ENCODE assay signal across 14 cellular contexts in genomic region chr1:168170552-168171508, GRCh38. TPM values are rescaled to one million over a fixed set of nuclear protein-coding genes. Genes with fewer than 3 reads are reported as not detected.
DNase-seq lines count a peak whose midpoint lies in the region; ATAC-seq and TF ChIP-seq lines count a peak whose summit lies in the region.
"Had no signal": no experiment of that assay in that cellular context is flagged by ENCODE, and none has a peak within 500 bp of the region (broad histone marks: within the 10 kb centered on the region; RNA-seq: fewer than 3 reads in every experiment).

No MANE protein-coding gene starts in this region.

- in situ Hi-C loops in GM23248 (cut with MboI), result no loop called here

- no peak overlapping the region for H3K4ac ChIP-seq in mesendoderm (ENCODE audit: low read depth, low read length)

- DNase-seq in DMS 273 treated with DMSO at 0.1 percent for 48 hours (lab: John Stamatoyannopoulos, UW) (peak; percentile 9), GM23248 (no peak), OCI-LY7 (ENCODE audit: low spot score) (peak; percentile 14), mesendoderm (peak; percentile 20), left ventricle myocardium inferior (no peak), putamen (ENCODE audit: low spot score) (no peak)
- DNase-seq in activated T-cell treated with anti-CD3 and anti-CD28 coated beads, Interleukin-2, amount 50 U/mL, for 48 hours, result no peak
- DNase-seq: activated CD4-positive, alpha-beta memory T cell treated with anti-CD3 and anti-CD28 coated beads for 36 hours; activated naive CD8-positive, alpha-beta T cell treated with anti-CD3 and anti-CD28 coated beads, Interleukin-2, amount 10 ng/mL, durations not matched to agents 7 days and 5 days; activated T-cell treated with anti-CD3 and anti-CD28 coated beads, Interleukin-2, amount 50 U/mL, for 72 hours; left lung; MG63 had no signal

- H3K4me1 ChIP-seq in GM23248 (ENCODE audit: insufficient read depth), result no peaks in the 10 kb centered on the region
- peaks cover 4% of the 10 kb centered on the region for H3K4me1 ChIP-seq in OCI-LY7 (ENCODE audit: insufficient read depth, low read length, poor library complexity, severe bottlenecking)
- H3K4me1 ChIP-seq in mesendoderm (ENCODE audit: control insufficient read depth, low read depth, low read length), result no peaks in the 10 kb centered on the region
- no peaks in the 10 kb centered on the region for H3K4me1 ChIP-seq in left ventricle myocardium inferior
- H3K4me1 ChIP-seq: left lung had no signal

- no peak overlapping the region for H2BK120ac ChIP-seq in mesendoderm (ENCODE audit: low read depth, low read length)

- H3K4me3 ChIP-seq in GM23248 (no peak overlapping the region), OCI-LY7 (ENCODE audit: low read depth, low read length, poor library complexity, severe bottlenecking) (no peak overlapping the region), mesendoderm (ENCODE audit: low read length) (no peak overlapping the region), left ventricle myocardium inferior (no peak overlapping the region)
- H3K4me3 ChIP-seq: left lung, MG63 had no signal

- no peak for ATAC-seq in HG02938 (IDR thresholded peaks at IDR 0.05; ENCODE audit: unreplicated experiment)
- ATAC-seq: activated T-cell treated with anti-CD3 and anti-CD28 coated beads, Interleukin-2, amount 50 U/mL, for 72 hours; left lung had no signal

- H4K20me1 ChIP-seq in GM23248 (ENCODE audit: insufficient read depth), result no peaks in the 10 kb centered on the region
- H4K20me1 ChIP-seq in OCI-LY7 (ENCODE audit: insufficient read depth, low read length), result no peaks in the 10 kb centered on the region

- H3K9me2 ChIP-seq in GM23248 (ENCODE audit: insufficient read depth) (no peaks in the 10 kb centered on the region), OCI-LY7 (ENCODE audit: insufficient read depth, low read length) (no peaks in the 10 kb centered on the region)

- no peaks in the 10 kb centered on the region for H3K79me1 ChIP-seq in mesendoderm (ENCODE audit: low read length)

- H3K4me2 ChIP-seq in GM23248 (ENCODE audit: unreplicated experiment) (no peak overlapping the region), OCI-LY7 (ENCODE audit: low read length) (no peak overlapping the region), mesendoderm (ENCODE audit: low read length) (no peak overlapping the region)

- H2BK15ac ChIP-seq in mesendoderm (replicated peaks; ENCODE audit: low read depth), result no peak overlapping the region

- POLR2A ChIA-PET in OCI-LY7 (lab: Charles Lee), result interaction anchor here (0.6 to 2.4 kb wide), 2 partner anchors 11 to 65 kb away, joined by 3 to 7 read pairs; no protein-coding TSS in a partner anchor

- H3K18ac ChIP-seq in mesendoderm (ENCODE audit: low read length), result no peak overlapping the region

- H3K23ac ChIP-seq in mesendoderm (ENCODE audit: low read length), result no peak overlapping the region

- 84 to 89% methylated on average over 7 of the region's 7 CpGs for WGBS in GM23248 (ENCODE audit: low coverage in 1 of 2, low lambda C conversion rate in 2 of 2, missing lambda C conversion rate in 2 of 2), 2 experiments
- no CpG with 5 or more reads among the region's 7 CpGs for WGBS in mesendoderm (ENCODE audit: extremely low coverage, insufficient coverage, low lambda C conversion rate)

- no peak overlapping the region for H4K8ac ChIP-seq in mesendoderm (ENCODE audit: low read depth, low read length)

- CTCF ChIA-PET in OCI-LY7 (lab: Charles Lee; ENCODE audit: unreplicated experiment), result no interaction called here

- H3K27me3 ChIP-seq in GM23248 (replicated peaks; ENCODE audit: insufficient read depth), result no peaks in the 10 kb centered on the region
- no peaks in the 10 kb centered on the region for H3K27me3 ChIP-seq in mesendoderm (ENCODE audit: insufficient read depth, low read length, poor library complexity)
- peaks cover 3% of the 10 kb centered on the region for H3K27me3 ChIP-seq in left ventricle myocardium inferior (ENCODE audit: low read depth)
- H3K27me3 ChIP-seq: left lung, MG63 had no signal

- no peaks in the 10 kb centered on the region for H3F3A ChIP-seq in GM23248 (ENCODE audit: insufficient read depth)

- H3K36me3 ChIP-seq in GM23248 (ENCODE audit: low read depth) (no peaks in the 10 kb centered on the region), OCI-LY7 (ENCODE audit: insufficient read depth, low read length) (no peaks in the 10 kb centered on the region), mesendoderm (ENCODE audit: control insufficient read depth, insufficient read depth, low read length) (no peaks in the 10 kb centered on the region), left ventricle myocardium inferior (no peaks in the 10 kb centered on the region)
- H3K36me3 ChIP-seq: left lung, MG63 had no signal

- H3K79me2 ChIP-seq in GM23248 (ENCODE audit: insufficient read depth), result no peaks in the 10 kb centered on the region
- no peaks in the 10 kb centered on the region for H3K79me2 ChIP-seq in OCI-LY7 (ENCODE audit: insufficient read depth, low read depth, low read length)
- H3K79me2 ChIP-seq in mesendoderm (ENCODE audit: control insufficient read depth, insufficient read depth, low read length), result no peaks in the 10 kb centered on the region

- TF ChIP-seq CTCF in OCI-LY7 (conservative IDR thresholded peaks at IDR 0.05; ENCODE audit: low read length) (no peak), left ventricle myocardium inferior (IDR thresholded peaks at IDR 0.05; ENCODE audit: borderline replicate concordance) (no peak)

- H4K5ac ChIP-seq in mesendoderm (ENCODE audit: low read length), result no peak overlapping the region

- no peak overlapping the region for H2BK5ac ChIP-seq in mesendoderm (ENCODE audit: low read length)

- H3K56ac ChIP-seq in mesendoderm (ENCODE audit: low read length), result no peak overlapping the region

- H3K27ac ChIP-seq in GM23248 (no peak overlapping the region), OCI-LY7 (ENCODE audit: low read depth, low read length, poor library complexity, severe bottlenecking) (no peak overlapping the region), mesendoderm (ENCODE audit: low read depth, low read length) (no peak overlapping the region), left ventricle myocardium inferior (replicated peaks) (no peak overlapping the region)
- H3K27ac ChIP-seq: left lung had no signal

- intact Hi-C loops in OCI-LY7 (cut with micrococcal nuclease; ENCODE audit: unreplicated experiment), result no loop called here
- intact Hi-C loops in left ventricle myocardium inferior (cut with micrococcal nuclease), result no loop called here

- H3K9ac ChIP-seq in GM23248 (no peak overlapping the region), mesendoderm (ENCODE audit: low read length) (no peak overlapping the region)

- no peak overlapping the region for H2AK5ac ChIP-seq in mesendoderm (ENCODE audit: low read length)

- H2AFZ ChIP-seq in GM23248 (peak overlapping the region; percentile 73), OCI-LY7 (ENCODE audit: low read length) (peak overlapping the region; percentile 66)

- H3K9me3 ChIP-seq in GM23248 (ENCODE audit: low read depth) (no peaks in the 10 kb centered on the region), OCI-LY7 (ENCODE audit: low read length) (no peaks in the 10 kb centered on the region), left ventricle myocardium inferior (replicated peaks) (no peaks in the 10 kb centered on the region)
- H3K9me3 ChIP-seq: left lung, MG63 had no signal

- BruUV-seq in OCI-LY7 (replicated peaks; lab: Mats Ljungman, UMichigan), result no TSS peak

RNA-seq across cellular contexts. Expression of gene TIPRL, which starts 7.9 kb away (rescaled TPM):
- 32.9 and 36.6 TPM in 2 replicates for total RNA-seq in GM23248 (2014; rRNA removed; shearing (Covaris generic))
- 62.9 and 67.2 TPM in 2 replicates for polyA plus RNA-seq in GM23248 (2016; fragmentation: Nextera tagmentation; extraction: Ambion mirVana)
- 36.0 and 37.8 TPM in 2 replicates for total RNA-seq in OCI-LY7 (2014; rRNA removed; shearing (Covaris generic))
- 54.3 and 64.8 TPM in 2 replicates for total RNA-seq in OCI-LY7 (2022)
- polyA plus RNA-seq in mesendoderm (2013, experiment 1 of 2), result 23.8 TPM
- 22.5 TPM for polyA plus RNA-seq in mesendoderm (2013, experiment 2 of 2)
- total RNA-seq in left ventricle myocardium inferior, result 28.3 TPM

RNA-seq across cellular contexts. Expression of gene GPR161, which starts 34.1 kb away (rescaled TPM):
- total RNA-seq in GM23248 (2014; rRNA removed; shearing (Covaris generic)), result 9.0 and 14.2 TPM in 2 replicates
- 11.0 and 11.8 TPM in 2 replicates for polyA plus RNA-seq in GM23248 (2016; fragmentation: Nextera tagmentation; extraction: Ambion mirVana)
- not detected in 2 replicates for total RNA-seq in OCI-LY7 (2014; rRNA removed; shearing (Covaris generic))
- 0.15 TPM in 1 of 2 replicates, not detected in the other for total RNA-seq in OCI-LY7 (2022)
- 7.0 TPM for polyA plus RNA-seq in mesendoderm (2013, experiment 1 of 2)
- 7.1 TPM for polyA plus RNA-seq in mesendoderm (2013, experiment 2 of 2)
- 2.8 TPM for total RNA-seq in left ventricle myocardium inferior
- total RNA-seq: HT-29 had no signal

RNA-seq across cellular contexts. Expression of gene SFT2D2, which starts 55.0 kb away (rescaled TPM):
- total RNA-seq in GM23248 (2014; rRNA removed; shearing (Covaris generic)), result 38.4 and 38.7 TPM in 2 replicates
- polyA plus RNA-seq in GM23248 (2016; fragmentation: Nextera tagmentation; extraction: Ambion mirVana), result 54.4 and 54.9 TPM in 2 replicates
- 20.7 and 22.3 TPM in 2 replicates for total RNA-seq in OCI-LY7 (2014; rRNA removed; shearing (Covaris generic))
- total RNA-seq in OCI-LY7 (2022) (46.6 and 50.0 TPM in 2 replicates), left ventricle myocardium inferior (13.3 TPM)
- 6.1 TPM for polyA plus RNA-seq in mesendoderm (2013, experiment 1 of 2)
- polyA plus RNA-seq in mesendoderm (2013, experiment 2 of 2), result 5.5 TPM

Comparison
In these comparisons a context has a peak if more than half of its experiments do, and no peak if none do; other contexts are left out.
1. DNase-seq: peak in DMS 273 treated with DMSO at 0.1 percent for 48 hours (single experiment), OCI-LY7 (single experiment) and mesendoderm (single experiment); none in GM23248 (single experiment), left ventricle myocardium inferior (single experiment), putamen (single experiment) and activated T-cell treated with anti-CD3 and anti-CD28 coated beads, Interleukin-2, amount 50 U/mL, for 48 hours (0 of 2).